In genomic region chr3:180656406-180656805, GRCh38 we compare ENCODE assay signal across 24 cellular contexts. TPM values are rescaled to one million over a fixed set of nuclear protein-coding genes. Genes with fewer than 3 reads are reported as not detected.
"Had no signal": no experiment of that assay in that cellular context is flagged by ENCODE, and none has a peak within 500 bp of the region (broad histone marks: within the 10 kb centered on the region; RNA-seq: fewer than 3 reads in every experiment).

No MANE protein-coding gene starts in this region.

- H3K27me3 ChIP-seq: heart right ventricle, pancreas, suprapubic skin, thyroid gland had no signal

- FAIRE-seq: endothelial cell of umbilical vein, frontal cortex, pancreas, urothelium cell line had no signal

- H3K9me3 ChIP-seq: heart right ventricle, mucosa of descending colon, pancreas, suprapubic skin, thyroid gland had no signal

- H3K27ac ChIP-seq: coronary artery, heart right ventricle, pancreas, suprapubic skin, thyroid gland had no signal

- H3K4me1 ChIP-seq: heart right ventricle, pancreas, suprapubic skin, thyroid gland had no signal

- H3K4me3 ChIP-seq: coronary artery, heart right ventricle, mucosa of descending colon, pancreas, smooth muscle cell, suprapubic skin, thyroid gland had no signal

- H3K36me3 ChIP-seq: heart right ventricle, pancreas, suprapubic skin, thyroid gland had no signal

- H3K4me2 ChIP-seq: smooth muscle cell had no signal

- DNase-seq: effector CD4-positive, alpha-beta T cell; endodermal cell; erythroblast; heart right ventricle; hypothalamus; islet precursor cell; mammary epithelial cell; mucosa of descending colon; natural killer cell; nucleus accumbens; pancreas; right cardiac atrium; stimulated activated CD4-positive, alpha-beta T cell treated with anti-CD3 and anti-CD28 coated beads, Interleukin-4, amount 100 ng/mL, for 1 hour; stimulated activated CD8-positive, alpha-beta memory T cell treated with anti-CD3 and anti-CD28 coated beads, Interleukin-4, amount 100 ng/mL, for 48 hours; stimulated activated naive CD8-positive, alpha-beta T cell treated with anti-CD3 and anti-CD28 coated beads, Interleukin-15, Interleukin-2, amounts not matched to agents 100 U/mL and 50 U/mL, for 24 hours; thyroid gland had no signal

- ATAC-seq: heart right ventricle; left lobe of liver; mucosa of descending colon; natural killer cell; pancreas; right cardiac atrium; stimulated activated effector memory CD8-positive, alpha-beta T cell treated with anti-CD3 and anti-CD28 coated beads, Interleukin-12 subunit alpha, Interleukin-12 subunit beta, amount 100 ng/mL, for 72 hours; stimulated activated naive CD8-positive, alpha-beta T cell treated with anti-CD3 and anti-CD28 coated beads, Interleukin-15, Interleukin-2, amounts not matched to agents 100 U/mL and 50 U/mL, for 24 hours had no signal

RNA-seq across cellular contexts. Expression of gene CCDC39, which starts 22.9 kb away (rescaled TPM):
- total RNA-seq: endothelial cell of umbilical vein, heart right ventricle, left lobe of liver, natural killer cell, right cardiac atrium, smooth muscle cell, suprapubic skin had no signal
- polyA plus RNA-seq: endothelial cell of umbilical vein, mammary epithelial cell, right cardiac atrium, smooth muscle cell had no signal
